In the genomic region with DNA sequence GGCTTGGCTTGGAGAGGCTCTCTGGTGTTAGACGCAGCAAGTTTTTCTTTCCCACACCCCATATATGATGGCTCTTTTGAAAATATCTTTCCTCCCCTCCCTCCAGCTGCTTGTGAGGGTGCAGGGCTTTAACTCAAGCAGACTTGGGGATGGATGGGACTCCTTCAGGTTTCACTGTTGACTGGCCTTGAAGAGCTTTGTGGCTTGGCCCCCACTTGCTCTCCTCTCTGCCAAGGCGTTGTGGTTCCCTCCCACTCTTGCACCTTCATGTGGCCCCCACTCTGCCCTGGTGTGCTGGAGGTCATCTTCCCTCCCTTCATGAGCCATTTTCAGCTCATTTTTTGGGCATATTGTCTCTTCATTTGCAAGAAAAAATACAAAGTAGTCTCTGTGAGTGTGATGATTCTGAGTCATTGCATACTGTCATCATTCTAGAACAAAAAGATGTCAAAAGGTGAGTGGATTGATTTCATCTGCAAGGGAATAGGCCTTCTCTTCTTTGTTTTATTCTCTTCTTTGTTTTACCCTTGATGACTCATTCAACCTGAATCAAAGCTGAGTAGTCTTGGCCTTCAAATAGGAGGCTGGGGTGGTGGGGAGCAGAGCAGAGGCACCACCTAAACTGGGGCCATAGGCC, we compare ENCODE assay signal across 19 cellular contexts. TPM values are rescaled to one million over a fixed set of nuclear protein-coding genes. Genes with fewer than 3 reads are reported as not detected.
DNase-seq lines count a peak whose midpoint lies in the region; ATAC-seq and TF ChIP-seq lines count a peak whose summit lies in the region.
"Had no signal": no experiment of that assay in that cellular context is flagged by ENCODE, and none has a peak within 500 bp of the region (broad histone marks: within the 10 kb centered on the region; RNA-seq: fewer than 3 reads in every experiment).

No MANE protein-coding gene starts in this region.

- CTCF ChIA-PET in naive thymus-derived CD4-positive, alpha-beta T cell (lab: Charles Lee), result no interaction called here

- peaks cover 7% of the 10 kb centered on the region for H3K4me1 ChIP-seq in upper lobe of right lung
- H3K4me1 ChIP-seq in naive thymus-derived CD4-positive, alpha-beta T cell (ENCODE audit: control insufficient read depth in 2 of 2, insufficient read depth in 2 of 2, low read length in 2 of 2), result no peaks in the 10 kb centered on the region

- no peak overlapping the region for H3K27ac Mint-ChIP-seq in activated T-cell treated with anti-CD3 and anti-CD28 coated beads, Interleukin-2, amount 50 U/mL, for 24 hours
- no peak overlapping the region for H3K27ac Mint-ChIP-seq in naive thymus-derived CD4-positive, alpha-beta T cell
- H3K27ac Mint-ChIP-seq: activated naive CD4-positive, alpha-beta T cell treated with anti-CD3 and anti-CD28 coated beads, Interleukin-2, amount 50 U/mL, for 24 hours; effector memory CD8-positive, alpha-beta T cell; immature natural killer cell had no signal

- peak overlapping the region; percentile 3 for H3K27ac ChIP-seq in upper lobe of right lung
- H3K27ac ChIP-seq in naive thymus-derived CD4-positive, alpha-beta T cell (ENCODE audit: low read depth, low read length), result no peak overlapping the region

- ATAC-seq in upper lobe of right lung (no peak), GM18870 (IDR thresholded peaks at IDR 0.05; ENCODE audit: unreplicated experiment) (no peak)
- ATAC-seq in naive thymus-derived CD4-positive, alpha-beta T cell, result no peak
- ATAC-seq: effector memory CD8-positive, alpha-beta T cell; sciatic nerve had no signal

- H3K4me1 Mint-ChIP-seq in activated T-cell treated with anti-CD3 and anti-CD28 coated beads, Interleukin-2, amount 50 U/mL, for 24 hours (ENCODE audit: low read depth), result no peaks in the 10 kb centered on the region
- H3K4me1 Mint-ChIP-seq in naive thymus-derived CD4-positive, alpha-beta T cell, result no peaks in the 10 kb centered on the region
- H3K4me1 Mint-ChIP-seq: activated naive CD4-positive, alpha-beta T cell treated with anti-CD3 and anti-CD28 coated beads, Interleukin-2, amount 50 U/mL, for 24 hours; immature natural killer cell had no signal

- no peak overlapping the region for H3K4me3 Mint-ChIP-seq in activated T-cell treated with anti-CD3 and anti-CD28 coated beads, Interleukin-2, amount 50 U/mL, for 24 hours
- no peak overlapping the region for H3K4me3 Mint-ChIP-seq in naive thymus-derived CD4-positive, alpha-beta T cell
- H3K4me3 Mint-ChIP-seq: activated naive CD4-positive, alpha-beta T cell treated with anti-CD3 and anti-CD28 coated beads, Interleukin-2, amount 50 U/mL, for 24 hours; effector memory CD8-positive, alpha-beta T cell; immature natural killer cell had no signal

- no peaks in the 10 kb centered on the region for H3K9me3 ChIP-seq in upper lobe of right lung
- H3K9me3 ChIP-seq in naive thymus-derived CD4-positive, alpha-beta T cell (ENCODE audit: control insufficient read depth in 2 of 3, low read length in 3 of 3), result no peaks in the 10 kb centered on the region

- H3K27me3 ChIP-seq in upper lobe of right lung, result no peaks in the 10 kb centered on the region
- no peaks in the 10 kb centered on the region for H3K27me3 ChIP-seq in naive thymus-derived CD4-positive, alpha-beta T cell (ENCODE audit: control insufficient read depth in 2 of 2, insufficient read depth in 2 of 2, low read length in 2 of 2)

- TF ChIP-seq CTCF in fibroblast of pulmonary artery (IDR thresholded peaks at IDR 0.05; ENCODE audit: low read length, missing control alignments) (no peak), upper lobe of right lung (IDR thresholded peaks at IDR 0.05) (no peak)

- H3K27me3 Mint-ChIP-seq in activated T-cell treated with anti-CD3 and anti-CD28 coated beads, Interleukin-2, amount 50 U/mL, for 24 hours, result peaks cover 2% of the 10 kb centered on the region
- H3K27me3 Mint-ChIP-seq in naive thymus-derived CD4-positive, alpha-beta T cell, result peaks cover 0 to 7% (median 0%) of the 10 kb centered on the region in 5 donors
- H3K27me3 Mint-ChIP-seq: activated naive CD4-positive, alpha-beta T cell treated with anti-CD3 and anti-CD28 coated beads, Interleukin-2, amount 50 U/mL, for 24 hours had no signal

- intact Hi-C loops in upper lobe of right lung (cut with DNase I), result no loop called here
- intact Hi-C loops in naive thymus-derived CD4-positive, alpha-beta T cell (cut with micrococcal nuclease), result no loop called here

- no peak overlapping the region for H3K4me3 ChIP-seq in fibroblast of pulmonary artery (replicated peaks; ENCODE audit: low read depth, low read length)
- no peak overlapping the region for H3K4me3 ChIP-seq in upper lobe of right lung
- no peak overlapping the region for H3K4me3 ChIP-seq in naive thymus-derived CD4-positive, alpha-beta T cell (ENCODE audit: low read length)

- POLR2A ChIA-PET in naive thymus-derived CD4-positive, alpha-beta T cell (lab: Charles Lee), result no interaction called here

- H3K9me3 Mint-ChIP-seq in activated T-cell treated with anti-CD3 and anti-CD28 coated beads, Interleukin-2, amount 50 U/mL, for 24 hours, result no peaks in the 10 kb centered on the region
- peaks cover 0 to 1% (median 0%) of the 10 kb centered on the region in 11 donors for H3K9me3 Mint-ChIP-seq in naive thymus-derived CD4-positive, alpha-beta T cell
- H3K9me3 Mint-ChIP-seq: activated naive CD4-positive, alpha-beta T cell treated with anti-CD3 and anti-CD28 coated beads, Interleukin-2, amount 50 U/mL, for 24 hours; effector memory CD8-positive, alpha-beta T cell; immature natural killer cell had no signal

- DNase-seq in NCI-H146 (lab: John Stamatoyannopoulos, UW) (peak; percentile 11), NCI-H146 treated with DMSO at 0.1 percent for 48 hours (lab: John Stamatoyannopoulos, UW; ENCODE audit: unreplicated experiment) (no peak), SW480 (ENCODE audit: low spot score) (peak; percentile 2), fibroblast of pulmonary artery (ENCODE audit: low read depth) (peak; percentile 72), upper lobe of right lung (no peak)
- DNase-seq in activated T-cell treated with anti-CD3 and anti-CD28 coated beads, Interleukin-2, amount 50 U/mL, for 24 hours, result no peak
- DNase-seq in naive thymus-derived CD4-positive, alpha-beta T cell, result no peak
- DNase-seq: 8988T; activated CD4-positive, alpha-beta T cell treated with anti-CD3 and anti-CD28 coated beads for 1 hour; effector memory CD8-positive, alpha-beta T cell; immature natural killer cell; KBM-7; NCI-H1092 treated with DMSO at 0.1 percent for 48 hours had no signal

- no peaks in the 10 kb centered on the region for H3K36me3 ChIP-seq in upper lobe of right lung
- no peaks in the 10 kb centered on the region for H3K36me3 ChIP-seq in naive thymus-derived CD4-positive, alpha-beta T cell (ENCODE audit: control insufficient read depth in 2 of 3, insufficient read depth in 3 of 3, low read length in 3 of 3)

- H3K36me3 Mint-ChIP-seq in activated T-cell treated with anti-CD3 and anti-CD28 coated beads, Interleukin-2, amount 50 U/mL, for 24 hours (ENCODE audit: low read depth), result no peaks in the 10 kb centered on the region
- H3K36me3 Mint-ChIP-seq in naive thymus-derived CD4-positive, alpha-beta T cell, result no peaks in the 10 kb centered on the region
- H3K36me3 Mint-ChIP-seq: activated naive CD4-positive, alpha-beta T cell treated with anti-CD3 and anti-CD28 coated beads, Interleukin-2, amount 50 U/mL, for 24 hours; immature natural killer cell had no signal

RNA-seq across cellular contexts. Expression of gene CYP19A1, which starts 25.5 kb away (rescaled TPM):
- 0.58 TPM for total RNA-seq in upper lobe of right lung
- total RNA-seq in naive thymus-derived CD4-positive, alpha-beta T cell, result 1 to 10 TPM in 1 of 5 experiments, under 1 TPM in 1, not detected in 3; 0.48 to 1.4 TPM
- not detected for polyA plus RNA-seq in naive thymus-derived CD4-positive, alpha-beta T cell
- total RNA-seq: G401, glomerular endothelial cell had no signal
- polyA plus RNA-seq: immature natural killer cell had no signal

RNA-seq across cellular contexts. Expression of gene GLDN, which starts 28.6 kb away (rescaled TPM):
- total RNA-seq in upper lobe of right lung, result 21.8 TPM
- total RNA-seq in naive thymus-derived CD4-positive, alpha-beta T cell, result not detected
- not detected for polyA plus RNA-seq in naive thymus-derived CD4-positive, alpha-beta T cell
- total RNA-seq: G401; glomerular endothelial cell; T-helper 2 cell treated with Interferon-gamma antibody and Interleukin-4, amounts not matched to agents 100 ng/mL and 5 ng/mL, for 36 hours had no signal
- polyA plus RNA-seq: immature natural killer cell had no signal

Comparison
In these comparisons a context has a peak if more than half of its experiments do, and no peak if none do; other contexts are left out.
1. DNase-seq: peak in NCI-H146 (single experiment), SW480 (single experiment) and fibroblast of pulmonary artery (single experiment); none in NCI-H146 treated with DMSO at 0.1 percent for 48 hours (single experiment), upper lobe of right lung (single experiment), activated T-cell treated with anti-CD3 and anti-CD28 coated beads, Interleukin-2, amount 50 U/mL, for 24 hours (single experiment) and naive thymus-derived CD4-positive, alpha-beta T cell (0 of 9).
2. RNA of gene GLDN, which starts 28.6 kb away (total RNA-seq): 21.8 TPM in upper lobe of right lung (single experiment); not detected in naive thymus-derived CD4-positive, alpha-beta T cell; every median in the first group is over 10 times any median in the second.